ENCODE assay signal across 8 cellular contexts in the genomic region with DNA sequence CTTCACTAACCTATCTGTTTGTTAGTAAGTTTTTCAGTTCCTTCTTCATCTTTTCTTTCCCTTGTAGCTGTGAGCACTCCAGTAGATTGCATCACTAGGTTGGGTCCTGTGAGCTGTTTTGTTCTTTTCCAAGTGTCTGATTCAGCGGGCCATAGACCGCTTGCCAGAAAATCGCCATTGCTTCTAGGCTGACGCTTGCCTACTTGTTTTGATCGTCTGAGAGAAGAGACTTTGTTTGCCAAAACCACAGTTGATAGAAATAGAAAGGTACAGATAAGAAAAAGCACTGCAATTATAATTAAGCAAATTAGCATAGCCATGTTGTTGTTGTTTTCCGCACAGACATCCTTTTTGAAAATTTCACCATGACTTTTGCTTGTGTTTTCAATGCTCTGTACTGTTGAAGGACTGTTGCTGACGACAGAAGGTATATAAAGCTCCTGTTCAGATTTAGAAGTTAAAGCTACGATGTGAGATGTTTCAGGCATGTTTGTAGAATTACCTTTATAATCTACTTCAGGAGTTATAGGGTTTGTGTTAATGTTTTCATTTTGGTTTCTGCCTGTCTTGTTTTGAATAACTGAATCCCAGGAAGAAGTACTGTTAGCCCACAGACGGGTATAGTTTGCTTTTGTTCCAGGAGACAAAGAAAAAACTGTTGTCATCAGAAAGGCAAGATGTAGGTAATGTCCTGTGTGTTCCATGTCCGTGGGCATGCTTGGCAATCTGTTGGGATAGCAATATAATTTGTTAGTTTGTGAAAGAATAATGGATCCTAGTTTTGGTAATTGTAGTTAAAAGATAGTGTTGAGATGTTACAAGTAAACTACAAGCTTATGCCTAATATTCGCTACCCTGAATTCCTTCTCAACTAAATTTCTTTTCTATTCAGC. TPM values are rescaled to one million over a fixed set of nuclear protein-coding genes. Genes with fewer than 3 reads are reported as not detected.
A peak's percentile ranks its signal among the peaks of the same experiment; 100 is the strongest.
DNase-seq lines count a peak whose midpoint lies in the region; ATAC-seq, FAIRE-seq and TF ChIP-seq lines count a peak whose summit lies in the region.

No MANE protein-coding gene starts in this region.

- ATAC-seq in omental fat pad (ENCODE audit: low FRiP score) (peak; percentile 90), HG02970 (IDR thresholded peaks at IDR 0.05; ENCODE audit: low FRiP score, unreplicated experiment) (no peak)

- H3K9me2 ChIP-seq in MM.1S (replicated peaks; ENCODE audit: insufficient read depth, low read length), result no peaks in the 10 kb centered on the region

- DNase-seq in MM.1S, result peak; percentile 66
- peak; percentile 66 for DNase-seq in activated CD8-positive, alpha-beta memory T cell treated with anti-CD3 and anti-CD28 coated beads for 24 hours
- DNase-seq in endothelial cell of umbilical vein (ENCODE audit: low read depth, low spot score), result peak; percentile 4
- no peak for DNase-seq in omental fat pad (ENCODE audit: low spot score)
- no peak for DNase-seq in hepatic stellate cell (ENCODE audit: low spot score)
- no peak for DNase-seq in DMS79 treated with DMSO at 0.1 percent for 48 hours (lab: John Stamatoyannopoulos, UW)

- TF ChIP-seq CTCF in MM.1S (IDR thresholded peaks at IDR 0.05; ENCODE audit: low read length) (no peak), endothelial cell of umbilical vein (IDR thresholded peaks at IDR 0.05; ENCODE audit: extremely low read depth in 1 of 2, insufficient read depth in 1 of 2, low read depth in 1 of 2, low read length in 2 of 2) (no peak), omental fat pad (IDR thresholded peaks at IDR 0.05) (no peak)

- dilution Hi-C loops in endothelial cell of umbilical vein (cut with MboI; ENCODE audit: extremely low pct_ligation_motif_present, low sequenced_read_pairs), result no loop called here

- in situ Hi-C loops in GM18951 (cut with MboI; ENCODE audit: low sequenced_read_pairs, unreplicated experiment), result no loop called here

- no peak for FAIRE-seq in endothelial cell of umbilical vein (lab: Jason Lieb, UNC)

- POLR2A ChIA-PET in endothelial cell of umbilical vein (lab: Charles Lee), result no interaction called here

- no peaks in the 10 kb centered on the region for H3K27me3 ChIP-seq in MM.1S (replicated peaks; ENCODE audit: insufficient read depth, low read length)
- no peaks in the 10 kb centered on the region for H3K27me3 ChIP-seq in endothelial cell of umbilical vein (ENCODE audit: control insufficient read depth in 2 of 2, insufficient read depth in 2 of 2, low read length in 2 of 2)

- H3K4me1 ChIP-seq in MM.1S (ENCODE audit: low read length), result peaks cover 28% of the 10 kb centered on the region
- H3K4me1 ChIP-seq in endothelial cell of umbilical vein (ENCODE audit: control insufficient read depth, extremely low read depth, insufficient read depth, low read length), result peaks cover 22% of the 10 kb centered on the region

- no TSS peak for BruUV-seq in endothelial cell of umbilical vein (replicated peaks; lab: Mats Ljungman, UMichigan)

- H3K79me2 ChIP-seq in MM.1S (ENCODE audit: low read length) (peaks cover 85% of the 10 kb centered on the region), endothelial cell of umbilical vein (ENCODE audit: control insufficient read depth, insufficient read depth, low read length) (no peaks in the 10 kb centered on the region)

- H3K27ac ChIP-seq in MM.1S (ENCODE audit: low read length) (peak overlapping the region; percentile 90), endothelial cell of umbilical vein (ENCODE audit: insufficient read depth, low read depth, low read length) (no peak overlapping the region)

- H4K20me1 ChIP-seq in MM.1S (ENCODE audit: insufficient read depth, low read length), result no peaks in the 10 kb centered on the region
- H4K20me1 ChIP-seq in endothelial cell of umbilical vein (replicated peaks; ENCODE audit: control insufficient read depth, extremely low read depth, insufficient read depth, low read length), result no peaks in the 10 kb centered on the region

- H3K4me3 ChIP-seq in MM.1S (ENCODE audit: low read length) (peak overlapping the region; percentile 82), endothelial cell of umbilical vein (replicated peaks in 1 of 3; ENCODE audit: insufficient read depth in 1 of 3, low read depth in 1 of 3, low read length in 3 of 3) (no peak overlapping the region)

- no peak overlapping the region for H2AFZ ChIP-seq in MM.1S (ENCODE audit: low read length)
- no peak overlapping the region for H2AFZ ChIP-seq in endothelial cell of umbilical vein (ENCODE audit: low read depth, low read length)

- H3K4me2 ChIP-seq in MM.1S (ENCODE audit: low read depth, low read length) (peak overlapping the region; percentile 80), endothelial cell of umbilical vein (ENCODE audit: insufficient read depth, low read length) (no peak overlapping the region)

- CTCF ChIA-PET in endothelial cell of umbilical vein (lab: Charles Lee), result interaction anchor here (1.4 kb wide), 2 partner anchors 10 to 49 kb away, joined by 3 read pairs; no protein-coding TSS in a partner anchor

- H3K9ac ChIP-seq in MM.1S (ENCODE audit: low read length), result peak overlapping the region; percentile 93
- no peak overlapping the region for H3K9ac ChIP-seq in endothelial cell of umbilical vein (replicated peaks; ENCODE audit: extremely low read depth, insufficient read depth, low read length)

- TF ChIP-seq POLR2A in GM18951 (IDR thresholded peaks at IDR 0.05; ENCODE audit: extremely low read depth, insufficient read depth, insufficient read length) (peak; percentile 49), endothelial cell of umbilical vein (IDR thresholded peaks at IDR 0.05; ENCODE audit: low read depth, low read length) (no peak)

- no peaks in the 10 kb centered on the region for H3K9me1 ChIP-seq in endothelial cell of umbilical vein (replicated peaks; ENCODE audit: control insufficient read depth, extremely low read depth, insufficient read depth, low read length)

- intact Hi-C loops in endothelial cell of umbilical vein (cut with micrococcal nuclease), result no loop called here

- no peaks in the 10 kb centered on the region for H3K36me3 ChIP-seq in MM.1S (replicated peaks; ENCODE audit: insufficient read depth, low read length)
- no peaks in the 10 kb centered on the region for H3K36me3 ChIP-seq in endothelial cell of umbilical vein (ENCODE audit: control insufficient read depth in 2 of 2, extremely low read depth in 1 of 2, insufficient read depth in 2 of 2, low read length in 2 of 2)

- H3F3A ChIP-seq in MM.1S (ENCODE audit: insufficient read depth, low read length), result peaks cover 76% of the 10 kb centered on the region

- H3K9me3 ChIP-seq in MM.1S (replicated peaks; ENCODE audit: insufficient read depth, low read length) (no peaks in the 10 kb centered on the region), endothelial cell of umbilical vein (replicated peaks; ENCODE audit: control insufficient read depth, insufficient read depth, low read length) (no peaks in the 10 kb centered on the region)

TF ChIP-seq in endothelial cell of umbilical vein, 7 proteins besides CTCF, POLR2A, EP300 and RAD21:
- TF ChIP-seq JUN (IDR thresholded peaks at IDR 0.05; ENCODE audit: borderline replicate concordance, insufficient read depth, insufficient read length, low read depth) (no peak), GATA2 (IDR thresholded peaks at IDR 0.05; ENCODE audit: insufficient read depth, insufficient read length, low read depth, low read length) (no peak), EZH2 (IDR thresholded peaks at IDR 0.05; ENCODE audit: borderline replicate concordance, low read depth, low read length, severe bottlenecking) (no peak), MYC (IDR thresholded peaks at IDR 0.05; ENCODE audit: low read depth, low read length) (no peak), FOS (IDR thresholded peaks at IDR 0.05; ENCODE audit: borderline replicate concordance, insufficient read depth, low read length) (no peak), POLR2AphosphoS5 (IDR thresholded peaks at IDR 0.05; ENCODE audit: insufficient read depth, low read depth, low read length) (no peak)
- TF ChIP-seq, protein P1, sequence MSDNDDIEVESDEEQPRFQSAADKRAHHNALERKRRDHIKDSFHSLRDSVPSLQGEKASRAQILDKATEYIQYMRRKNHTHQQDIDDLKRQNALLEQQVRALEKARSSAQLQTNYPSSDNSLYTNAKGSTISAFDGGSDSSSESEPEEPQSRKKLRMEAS (IDR thresholded peaks at IDR 0.05; ENCODE audit: insufficient read depth, insufficient read length), result no peak

RNA-seq across cellular contexts. Expression of a gene that starts 2.9 kb away (rescaled TPM):
- total RNA-seq in endothelial cell of umbilical vein, result 0.22 TPM in 1 of 2 replicates, not detected in the other
- polyA plus RNA-seq in endothelial cell of umbilical vein, result 0.06 and 0.07 TPM in 2 replicates
- 0.13 and 0.26 TPM in 2 replicates for polyA plus RNA-seq in endothelial cell of umbilical vein (2011; cell fraction: cytosol; rRNA removed)
- polyA plus RNA-seq in endothelial cell of umbilical vein (2011; cell fraction: nucleus; rRNA removed), result 0.12 TPM in 1 of 2 replicates, not detected in the other
- polyA plus RNA-seq in endothelial cell of umbilical vein (2012), result 1.1 and 1.4 TPM in 2 replicates
- polyA minus RNA-seq in endothelial cell of umbilical vein, result not detected in 2 replicates
- not detected for polyA minus RNA-seq in endothelial cell of umbilical vein (2011; cell fraction: cytosol; rRNA and poly(A)+ RNA removed)
- polyA minus RNA-seq in endothelial cell of umbilical vein (2011; cell fraction: nucleus; rRNA and poly(A)+ RNA removed), result not detected in 2 replicates
- 10 to 100 TPM; 10.6 to 24.1 (median 18.7) TPM for total RNA-seq in omental fat pad

RNA-seq across cellular contexts. Expression of a gene that starts 4.7 kb away (rescaled TPM):
- 1.7 and 2.3 TPM in 2 replicates for total RNA-seq in endothelial cell of umbilical vein
- 1.8 and 1.9 TPM in 2 replicates for polyA plus RNA-seq in endothelial cell of umbilical vein
- 2.2 and 3.0 TPM in 2 replicates for polyA plus RNA-seq in endothelial cell of umbilical vein (2011; cell fraction: cytosol; rRNA removed)
- polyA plus RNA-seq in endothelial cell of umbilical vein (2011; cell fraction: nucleus; rRNA removed), result 0.55 and 1.4 TPM in 2 replicates
- polyA plus RNA-seq in endothelial cell of umbilical vein (2012), result 1.2 and 2.5 TPM in 2 replicates
- polyA minus RNA-seq in endothelial cell of umbilical vein, result 1.6 and 2.2 TPM in 2 replicates
- not detected for polyA minus RNA-seq in endothelial cell of umbilical vein (2011; cell fraction: cytosol; rRNA and poly(A)+ RNA removed)
- polyA minus RNA-seq in endothelial cell of umbilical vein (2011; cell fraction: nucleus; rRNA and poly(A)+ RNA removed), result 0.24 and 1.2 TPM in 2 replicates
- 10 to 100 TPM; 13.5 to 36.9 (median 29.6) TPM for total RNA-seq in omental fat pad

RNA-seq across cellular contexts. Expression of a gene that starts 21.5 kb away (rescaled TPM):
- total RNA-seq in endothelial cell of umbilical vein (not detected in 2 replicates), omental fat pad (under 1 TPM in 2 of 4 donors, not detected in 2; 0.84 TPM)
- polyA plus RNA-seq in endothelial cell of umbilical vein, result 0.37 and 0.86 TPM in 2 replicates
- polyA plus RNA-seq in endothelial cell of umbilical vein (2011; cell fraction: cytosol; rRNA removed), result 0.53 and 0.71 TPM in 2 replicates
- 0.15 and 0.25 TPM in 2 replicates for polyA plus RNA-seq in endothelial cell of umbilical vein (2011; cell fraction: nucleus; rRNA removed)
- 0.27 and 1.3 TPM in 2 replicates for polyA plus RNA-seq in endothelial cell of umbilical vein (2012)
- not detected in 2 replicates for polyA minus RNA-seq in endothelial cell of umbilical vein
- not detected for polyA minus RNA-seq in endothelial cell of umbilical vein (2011; cell fraction: cytosol; rRNA and poly(A)+ RNA removed)
- not detected in 2 replicates for polyA minus RNA-seq in endothelial cell of umbilical vein (2011; cell fraction: nucleus; rRNA and poly(A)+ RNA removed)

Comparison
In these comparisons a context has a peak if more than half of its experiments do, and no peak if none do; other contexts are left out.
1. DNase-seq: peak in MM.1S (single experiment), activated CD8-positive, alpha-beta memory T cell treated with anti-CD3 and anti-CD28 coated beads for 24 hours (single experiment) and endothelial cell of umbilical vein (single experiment); none in omental fat pad (single experiment), hepatic stellate cell (single experiment) and DMS79 treated with DMSO at 0.1 percent for 48 hours (single experiment).